ENCODE assay signal across 8 cellular contexts in genomic region chr1:151164732-151165280, GRCh38. TPM values are rescaled to one million over a fixed set of nuclear protein-coding genes. Genes with fewer than 3 reads are reported as not detected.
A peak's percentile ranks its signal among the peaks of the same experiment; 100 is the strongest.
DNase-seq lines count a peak whose midpoint lies in the region; ATAC-seq, FAIRE-seq and TF ChIP-seq lines count a peak whose summit lies in the region.

No MANE protein-coding gene starts in this region.

- no peak for FAIRE-seq in HTR-8/SVneo (lab: Jason Lieb, UNC)

- DNase-seq in HFFc6, result no peak
- DNase-seq in activated naive CD8-positive, alpha-beta T cell treated with anti-CD3 and anti-CD28 coated beads, Interleukin-2, amount 50 U/mL, for 24 hours, result no peak
- no peak for DNase-seq in HTR-8/SVneo (ENCODE audit: insufficient read length, low spot score)
- no peak for DNase-seq in medulla oblongata (ENCODE audit: extremely low spot score)

- peak overlapping the region; percentile 100 for H3K4me3 Mint-ChIP-seq in HFFc6
- peak overlapping the region; percentile 100 for H3K4me3 Mint-ChIP-seq in activated naive CD8-positive, alpha-beta T cell treated with anti-CD3 and anti-CD28 coated beads, Interleukin-2, amount 50 U/mL, for 24 hours
- peak overlapping the region; percentile 73 for H3K4me3 Mint-ChIP-seq in stimulated activated memory B cell treated with anti-CD40 and anti-IgM and Interleukin-4, amounts not matched to agents 10 μg/mL and 1 μg/mL and 100 μg/mL, for 72 hours

- peaks cover 24% of the 10 kb centered on the region for H3K4me1 Mint-ChIP-seq in HFFc6 (ENCODE audit: low read depth)
- H3K4me1 Mint-ChIP-seq in activated naive CD8-positive, alpha-beta T cell treated with anti-CD3 and anti-CD28 coated beads, Interleukin-2, amount 50 U/mL, for 24 hours, result peaks cover 65% of the 10 kb centered on the region
- H3K4me1 Mint-ChIP-seq in stimulated activated memory B cell treated with anti-CD40 and anti-IgM and Interleukin-4, amounts not matched to agents 10 μg/mL and 1 μg/mL and 100 μg/mL, for 72 hours, result peaks cover 35% of the 10 kb centered on the region

- no peak for ATAC-seq in activated naive CD8-positive, alpha-beta T cell treated with anti-CD3 and anti-CD28 coated beads, Interleukin-2, amount 50 U/mL, for 24 hours
- no peak for ATAC-seq in stimulated activated memory B cell treated with anti-CD40 and anti-IgM and Interleukin-4, amounts not matched to agents 10 μg/mL and 1 μg/mL and 100 μg/mL, for 72 hours
- ATAC-seq in GM19351 (IDR thresholded peaks at IDR 0.05; ENCODE audit: unreplicated experiment), result no peak
- ATAC-seq in activated CD4-positive, CD25-positive, alpha-beta regulatory T cell treated with anti-CD3 and anti-CD28 coated beads, Interleukin-2, amount 50 U/mL, for 24 hours, result no peak

- H3K36me3 Mint-ChIP-seq in HFFc6 (ENCODE audit: low read depth), result peaks cover 18% of the 10 kb centered on the region
- peaks cover 61% of the 10 kb centered on the region for H3K36me3 Mint-ChIP-seq in activated naive CD8-positive, alpha-beta T cell treated with anti-CD3 and anti-CD28 coated beads, Interleukin-2, amount 50 U/mL, for 24 hours (ENCODE audit: low read depth)
- H3K36me3 Mint-ChIP-seq in stimulated activated memory B cell treated with anti-CD40 and anti-IgM and Interleukin-4, amounts not matched to agents 10 μg/mL and 1 μg/mL and 100 μg/mL, for 72 hours, result peaks cover 7% of the 10 kb centered on the region

- no peaks in the 10 kb centered on the region for H3K9me3 ChIP-seq in iPS-15b (ENCODE audit: control insufficient read depth, insufficient read depth, low read length)

- H3K27me3 ChIP-seq in iPS-15b (ENCODE audit: control insufficient read depth, insufficient read depth, low read length), result no peaks in the 10 kb centered on the region

- no peaks in the 10 kb centered on the region for H3K9me3 Mint-ChIP-seq in HFFc6
- peaks cover 4% of the 10 kb centered on the region for H3K9me3 Mint-ChIP-seq in activated naive CD8-positive, alpha-beta T cell treated with anti-CD3 and anti-CD28 coated beads, Interleukin-2, amount 50 U/mL, for 24 hours
- H3K9me3 Mint-ChIP-seq in stimulated activated memory B cell treated with anti-CD40 and anti-IgM and Interleukin-4, amounts not matched to agents 10 μg/mL and 1 μg/mL and 100 μg/mL, for 72 hours, result no peaks in the 10 kb centered on the region

- H3K27ac Mint-ChIP-seq in HFFc6, result peak overlapping the region; percentile 98
- peak overlapping the region; percentile 100 for H3K27ac Mint-ChIP-seq in activated naive CD8-positive, alpha-beta T cell treated with anti-CD3 and anti-CD28 coated beads, Interleukin-2, amount 50 U/mL, for 24 hours
- peak overlapping the region; percentile 79 for H3K27ac Mint-ChIP-seq in stimulated activated memory B cell treated with anti-CD40 and anti-IgM and Interleukin-4, amounts not matched to agents 10 μg/mL and 1 μg/mL and 100 μg/mL, for 72 hours

- TF ChIP-seq CTCF in HFFc6 (IDR thresholded peaks at IDR 0.05), result no peak

- H3K27me3 Mint-ChIP-seq in HFFc6 (ENCODE audit: insufficient read depth), result peaks cover 3% of the 10 kb centered on the region
- peaks cover 3% of the 10 kb centered on the region for H3K27me3 Mint-ChIP-seq in activated naive CD8-positive, alpha-beta T cell treated with anti-CD3 and anti-CD28 coated beads, Interleukin-2, amount 50 U/mL, for 24 hours
- no peaks in the 10 kb centered on the region for H3K27me3 Mint-ChIP-seq in stimulated activated memory B cell treated with anti-CD40 and anti-IgM and Interleukin-4, amounts not matched to agents 10 μg/mL and 1 μg/mL and 100 μg/mL, for 72 hours

- H3K4me3 ChIP-seq in iPS-15b (ENCODE audit: low read depth, low read length), result peak overlapping the region; percentile 77

- peaks cover 9% of the 10 kb centered on the region for H3K36me3 ChIP-seq in iPS-15b (ENCODE audit: control insufficient read depth, insufficient read depth, low read length)

- H3K9ac ChIP-seq in iPS-15b (ENCODE audit: low read depth, low read length), result peak overlapping the region; percentile 76

- H3K4me1 ChIP-seq in iPS-15b (ENCODE audit: control insufficient read depth, insufficient read depth, low read length), result peaks cover 2% of the 10 kb centered on the region

RNA-seq across cellular contexts. Expression of gene LYSMD1, which starts 0.9 kb away (rescaled TPM):
- 1 to 10 TPM; 5.0 to 6.6 (median 6.0) TPM for total RNA-seq in HFFc6 (2021; fragmentation: NEBNext Ultra II Directional; extraction: Animal tissue kit (Norgen Biotek cat#: 25700))

RNA-seq across cellular contexts. Expression of gene SCNM1, which starts 1.1 kb away (rescaled TPM):
- 10 to 100 TPM; 38.4 to 45.7 (median 41.5) TPM for total RNA-seq in HFFc6 (2021; fragmentation: NEBNext Ultra II Directional; extraction: Animal tissue kit (Norgen Biotek cat#: 25700))

RNA-seq across cellular contexts. Expression of gene TNFAIP8L2, which starts 8.4 kb away (rescaled TPM):
- total RNA-seq in HFFc6 (2021; fragmentation: NEBNext Ultra II Directional; extraction: Animal tissue kit (Norgen Biotek cat#: 25700)), result not detected

RNA-seq across cellular contexts. Expression of gene TMOD4, which starts 11.0 kb away (rescaled TPM):
- 1 to 10 TPM in 1 of 6 experiments, under 1 TPM in 2, not detected in 3; 0.40 to 1.1 (median 0.99) TPM for total RNA-seq in HFFc6 (2021; fragmentation: NEBNext Ultra II Directional; extraction: Animal tissue kit (Norgen Biotek cat#: 25700))

RNA-seq across cellular contexts. Expression of gene SEMA6C, which starts 18.4 kb away (rescaled TPM):
- 1 to 10 TPM in 5 of 6 experiments, under 1 TPM in 1; 0.94 to 1.5 (median 1.4) TPM for total RNA-seq in HFFc6 (2021; fragmentation: NEBNext Ultra II Directional; extraction: Animal tissue kit (Norgen Biotek cat#: 25700))
